Comparison of ENCODE assay signal across 17 cellular contexts in genomic region chr11:78332174-78332866, GRCh38.
DNase-seq lines count a peak whose midpoint lies in the region; ATAC-seq and TF ChIP-seq lines count a peak whose summit lies in the region.
"Had no signal": no experiment of that assay in that cellular context is flagged by ENCODE, and none has a peak within 500 bp of the region (broad histone marks: within the 10 kb centered on the region; RNA-seq: fewer than 3 reads in every experiment).

No MANE protein-coding gene starts in this region.

- H3K4me1 Mint-ChIP-seq in activated CD4-positive, alpha-beta T cell treated with anti-CD3 and anti-CD28 coated beads for 36 hours, result peaks cover 19% of the 10 kb centered on the region
- H3K4me1 Mint-ChIP-seq in activated CD4-positive, alpha-beta T cell treated with anti-CD3 and anti-CD28 coated beads, Interleukin-2, amount 10 ng/mL, durations not matched to agents 7 days and 5 days, result peaks cover 39% of the 10 kb centered on the region
- H3K4me1 Mint-ChIP-seq in stimulated activated memory B cell treated with anti-CD40 and anti-IgM and Interleukin-4, amounts not matched to agents 10 μg/mL and 1 μg/mL and 100 μg/mL, for 72 hours, result peaks cover 67% of the 10 kb centered on the region

- POLR2A ChIA-PET in activated CD4-positive, alpha-beta T cell treated with anti-CD3 and anti-CD28 coated beads for 36 hours (lab: Charles Lee), result no interaction called here
- POLR2A ChIA-PET in activated CD4-positive, alpha-beta T cell treated with anti-CD3 and anti-CD28 coated beads, Interleukin-2, amount 10 ng/mL, durations not matched to agents 7 days and 5 days (lab: Charles Lee), result no interaction called here
- POLR2A ChIA-PET in A673 (lab: Charles Lee; ENCODE audit: low non-redundant PET), result no interaction called here

- no peaks in the 10 kb centered on the region for H3K27me3 ChIP-seq in A673 (replicated peaks; ENCODE audit: insufficient read depth, low read depth, low read length, poor library complexity)
- H3K27me3 ChIP-seq: esophagus muscularis mucosa, upper lobe of left lung had no signal

- CTCF ChIA-PET in activated CD4-positive, alpha-beta T cell treated with anti-CD3 and anti-CD28 coated beads for 36 hours (lab: Charles Lee), result no interaction called here
- CTCF ChIA-PET in activated CD4-positive, alpha-beta T cell treated with anti-CD3 and anti-CD28 coated beads, Interleukin-2, amount 10 ng/mL, durations not matched to agents 7 days and 5 days (lab: Charles Lee), result interaction anchor here (0.5 to 0.9 kb wide), 5 partner anchors 16 to 158 kb away, joined by 3 read pairs; no protein-coding TSS in a partner anchor
- CTCF ChIA-PET in A673 (lab: Charles Lee), result no interaction called here

- peaks cover 15% of the 10 kb centered on the region for H3K4me1 ChIP-seq in A673 (ENCODE audit: insufficient read depth, low read length, poor library complexity, severe bottlenecking)
- H3K4me1 ChIP-seq: A549 had no signal

- H3K9me3 ChIP-seq in A673 (ENCODE audit: low read depth, low read length, poor library complexity, severe bottlenecking), result no peaks in the 10 kb centered on the region
- H3K9me3 ChIP-seq: esophagus muscularis mucosa, upper lobe of left lung had no signal

- H3K27me3 Mint-ChIP-seq in activated CD4-positive, alpha-beta T cell treated with anti-CD3 and anti-CD28 coated beads for 36 hours, result no peaks in the 10 kb centered on the region
- H3K27me3 Mint-ChIP-seq in activated CD4-positive, alpha-beta T cell treated with anti-CD3 and anti-CD28 coated beads, Interleukin-2, amount 10 ng/mL, durations not matched to agents 7 days and 5 days, result peaks cover 1% of the 10 kb centered on the region
- no peaks in the 10 kb centered on the region for H3K27me3 Mint-ChIP-seq in stimulated activated memory B cell treated with anti-CD40 and anti-IgM and Interleukin-4, amounts not matched to agents 10 μg/mL and 1 μg/mL and 100 μg/mL, for 72 hours

- TF ChIP-seq CTCF in cardiac fibroblast (IDR thresholded peaks at IDR 0.05; ENCODE audit: low read depth, low read length), result no peak
- no peak for TF ChIP-seq CTCF in A673 (conservative IDR thresholded peaks at IDR 0.05; ENCODE audit: low read depth, low read length)

- no peaks in the 10 kb centered on the region for H3K36me3 ChIP-seq in A673 (ENCODE audit: insufficient read depth, low read length, poor library complexity, severe bottlenecking)
- H3K36me3 ChIP-seq: esophagus muscularis mucosa, upper lobe of left lung had no signal

- no peak overlapping the region for H3K27ac ChIP-seq in A673 (ENCODE audit: low read depth, low read length, poor library complexity, severe bottlenecking)
- H3K27ac ChIP-seq: A549, esophagus muscularis mucosa, PC-9 had no signal

- BruUV-seq in A673 (replicated peaks; lab: Mats Ljungman, UMichigan), result no TSS peak

- H3K9me3 Mint-ChIP-seq in activated CD4-positive, alpha-beta T cell treated with anti-CD3 and anti-CD28 coated beads for 36 hours (ENCODE audit: low read depth), result no peaks in the 10 kb centered on the region
- peaks cover 33% of the 10 kb centered on the region for H3K9me3 Mint-ChIP-seq in activated CD4-positive, alpha-beta T cell treated with anti-CD3 and anti-CD28 coated beads, Interleukin-2, amount 10 ng/mL, durations not matched to agents 7 days and 5 days
- no peaks in the 10 kb centered on the region for H3K9me3 Mint-ChIP-seq in stimulated activated memory B cell treated with anti-CD40 and anti-IgM and Interleukin-4, amounts not matched to agents 10 μg/mL and 1 μg/mL and 100 μg/mL, for 72 hours
- H3K9me3 Mint-ChIP-seq: activated naive CD4-positive, alpha-beta T cell treated with anti-CD3 and anti-CD28 coated beads for 36 hours had no signal

- ATAC-seq in activated CD4-positive, alpha-beta T cell treated with anti-CD3 and anti-CD28 coated beads for 36 hours, result peak; percentile 84
- peak; percentile 52 for ATAC-seq in HG03442 (IDR thresholded peaks at IDR 0.05; ENCODE audit: unreplicated experiment)
- ATAC-seq in stimulated activated memory B cell treated with anti-CD40 and anti-IgM and Interleukin-4, amounts not matched to agents 10 μg/mL and 1 μg/mL and 100 μg/mL, for 72 hours, result no peak
- ATAC-seq: A549 had no signal

- H3K4me3 Mint-ChIP-seq in activated CD4-positive, alpha-beta T cell treated with anti-CD3 and anti-CD28 coated beads for 36 hours, result no peak overlapping the region
- no peak overlapping the region for H3K4me3 Mint-ChIP-seq in activated CD4-positive, alpha-beta T cell treated with anti-CD3 and anti-CD28 coated beads, Interleukin-2, amount 10 ng/mL, durations not matched to agents 7 days and 5 days
- no peak overlapping the region for H3K4me3 Mint-ChIP-seq in stimulated activated memory B cell treated with anti-CD40 and anti-IgM and Interleukin-4, amounts not matched to agents 10 μg/mL and 1 μg/mL and 100 μg/mL, for 72 hours
- H3K4me3 Mint-ChIP-seq: activated naive CD4-positive, alpha-beta T cell treated with anti-CD3 and anti-CD28 coated beads for 36 hours had no signal

- no peaks in the 10 kb centered on the region for H3K36me3 Mint-ChIP-seq in activated CD4-positive, alpha-beta T cell treated with anti-CD3 and anti-CD28 coated beads for 36 hours (ENCODE audit: low read depth)
- H3K36me3 Mint-ChIP-seq in activated CD4-positive, alpha-beta T cell treated with anti-CD3 and anti-CD28 coated beads, Interleukin-2, amount 10 ng/mL, durations not matched to agents 7 days and 5 days (ENCODE audit: low read depth), result peaks cover 36% of the 10 kb centered on the region
- H3K36me3 Mint-ChIP-seq in stimulated activated memory B cell treated with anti-CD40 and anti-IgM and Interleukin-4, amounts not matched to agents 10 μg/mL and 1 μg/mL and 100 μg/mL, for 72 hours, result peaks cover 6% of the 10 kb centered on the region

- DNase-seq in activated CD4-positive, alpha-beta T cell treated with anti-CD3 and anti-CD28 coated beads for 36 hours, result peak; percentile 29
- DNase-seq in activated CD4-positive, alpha-beta T cell treated with anti-CD3 and anti-CD28 coated beads, Interleukin-2, amount 10 ng/mL, durations not matched to agents 7 days and 5 days, result no peak
- DNase-seq in cardiac fibroblast (ENCODE audit: low read depth in 2 of 2), result peak; percentile 26 to 36
- no peak for DNase-seq in inferior parietal cortex (ENCODE audit: extremely low spot score)
- no peak for DNase-seq in A673 (ENCODE audit: low spot score)
- no peak for DNase-seq in AG08395 (ENCODE audit: low spot score)
- DNase-seq: activated CD4-positive, alpha-beta T cell treated with anti-CD3 and anti-CD28 coated beads for 4 hours; activated naive CD4-positive, alpha-beta T cell treated with anti-CD3 and anti-CD28 coated beads for 36 hours; DMS153; mesenchymal stem cell; PC-9; stimulated activated CD4-positive, alpha-beta T cell treated with anti-CD3 and anti-CD28 coated beads, Interleukin-12 subunit alpha, Interleukin-12 subunit beta, amount 100 ng/mL, for 4 hours; upper lobe of left lung had no signal

- H3K4me3 ChIP-seq in cardiac fibroblast (replicated peaks in 1 of 2; ENCODE audit: low read depth in 2 of 2, low read length in 2 of 2), result no peak overlapping the region
- H3K4me3 ChIP-seq in A673 (ENCODE audit: low read depth, low read length, poor library complexity, severe bottlenecking), result no peak overlapping the region
- H3K4me3 ChIP-seq: A549, esophagus muscularis mucosa, PC-9, upper lobe of left lung had no signal

- peak overlapping the region; percentile 2 for H3K27ac Mint-ChIP-seq in activated CD4-positive, alpha-beta T cell treated with anti-CD3 and anti-CD28 coated beads for 36 hours
- no peak overlapping the region for H3K27ac Mint-ChIP-seq in activated CD4-positive, alpha-beta T cell treated with anti-CD3 and anti-CD28 coated beads, Interleukin-2, amount 10 ng/mL, durations not matched to agents 7 days and 5 days
- peak overlapping the region; percentile 59 for H3K27ac Mint-ChIP-seq in stimulated activated memory B cell treated with anti-CD40 and anti-IgM and Interleukin-4, amounts not matched to agents 10 μg/mL and 1 μg/mL and 100 μg/mL, for 72 hours
- H3K27ac Mint-ChIP-seq: activated naive CD4-positive, alpha-beta T cell treated with anti-CD3 and anti-CD28 coated beads for 36 hours had no signal

- intact Hi-C loops in activated CD4-positive, alpha-beta T cell treated with anti-CD3 and anti-CD28 coated beads for 36 hours (cut with DNase I, micrococcal nuclease), result no loop called here
- intact Hi-C loops in A673 (cut with micrococcal nuclease; ENCODE audit: unreplicated experiment), result no loop called here

Comparison
In these comparisons a context has a peak if more than half of its experiments do, and no peak if none do; other contexts are left out.
1. DNase-seq: peak in activated CD4-positive, alpha-beta T cell treated with anti-CD3 and anti-CD28 coated beads for 36 hours (single experiment) and cardiac fibroblast (2 of 2); none in activated CD4-positive, alpha-beta T cell treated with anti-CD3 and anti-CD28 coated beads, Interleukin-2, amount 10 ng/mL, durations not matched to agents 7 days and 5 days (single experiment), inferior parietal cortex (single experiment), A673 (single experiment) and AG08395 (single experiment).